Comparison of ENCODE assay signal across 28 cellular contexts in the genomic region with DNA sequence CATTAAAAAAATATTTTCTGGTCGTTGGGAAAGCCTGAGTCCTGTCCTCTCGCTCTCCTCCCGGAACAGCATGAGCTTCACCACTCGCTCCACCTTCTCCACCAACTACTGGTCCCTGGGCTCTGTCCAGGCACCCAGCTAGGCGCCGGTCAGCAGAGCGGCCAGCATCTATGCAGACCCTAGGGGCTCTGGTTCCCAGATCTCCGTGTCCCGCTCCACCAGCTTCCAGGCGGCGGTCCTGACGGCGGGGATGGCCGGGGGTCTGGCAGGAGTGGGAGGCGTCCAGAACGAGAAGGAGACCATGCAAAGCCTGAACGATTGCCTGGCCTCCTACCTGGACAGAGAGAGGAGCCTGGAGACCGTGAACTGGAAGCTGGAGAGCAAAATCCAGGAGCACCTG.
"Had no signal": no experiment of that assay in that cellular context is flagged by ENCODE, and none has a peak within 500 bp of the region (broad histone marks: within the 10 kb centered on the region; RNA-seq: fewer than 3 reads in every experiment).

No MANE protein-coding gene starts in this region.

- H3K4me3 ChIP-seq: stomach, suprapubic skin, testis, thoracic aorta, thyroid gland, tibial artery, tibial nerve, upper lobe of left lung, upper lobe of right lung, uterus, vagina had no signal

- H3K4me1 ChIP-seq: stomach, suprapubic skin, testis, thyroid gland, tibial artery, tibial nerve, upper lobe of left lung, upper lobe of right lung, uterus, vagina had no signal

- H3K27me3 Mint-ChIP-seq: stimulated activated memory B cell treated with anti-CD40 and anti-IgM and Interleukin-4, amounts not matched to agents 10 μg/mL and 1 μg/mL and 100 μg/mL, for 72 hours; stimulated activated naive B cell treated with anti-CD40 and anti-IgM and Interleukin-4, amounts not matched to agents 10 μg/mL and 1 μg/mL and 100 μg/mL, for 72 hours; stimulated activated naive CD8-positive, alpha-beta T cell treated with anti-CD3 and anti-CD28 coated beads, Interleukin-15, amount 100 ng/mL, for 72 hours; stimulated activated naive CD8-positive, alpha-beta T cell treated with anti-CD3 and anti-CD28 coated beads, Interleukin-15, Interleukin-2, amounts not matched to agents 100 ng/mL and 50 ng/mL, for 24 hours; type B pancreatic cell had no signal

- H3K36me3 ChIP-seq: stomach, suprapubic skin, thoracic aorta, thyroid gland, tibial artery, tibial nerve, upper lobe of left lung, upper lobe of right lung, uterus, vagina had no signal

- H3K4me1 Mint-ChIP-seq: stimulated activated effector memory CD8-positive, alpha-beta T cell treated with anti-CD3 and anti-CD28 coated beads, Interleukin-12 subunit alpha, Interleukin-12 subunit beta, amount 100 ng/mL, for 72 hours; stimulated activated memory B cell treated with anti-CD40 and anti-IgM and Interleukin-4, amounts not matched to agents 10 μg/mL and 1 μg/mL and 100 μg/mL, for 72 hours; stimulated activated naive B cell treated with anti-CD40 and anti-IgM and Interleukin-4, amounts not matched to agents 10 μg/mL and 1 μg/mL and 100 μg/mL, for 72 hours; stimulated activated naive CD8-positive, alpha-beta T cell treated with anti-CD3 and anti-CD28 coated beads, Interleukin-15, amount 100 ng/mL, for 72 hours had no signal

- FAIRE-seq: urothelium cell line had no signal

- H3K27ac ChIP-seq: stomach, suprapubic skin, testis, thoracic aorta, thyroid gland, tibial artery, tibial nerve, upper lobe of left lung, upper lobe of right lung, uterus, vagina had no signal

- H3K9me3 Mint-ChIP-seq: stimulated activated memory B cell treated with anti-CD40 and anti-IgM and Interleukin-4, amounts not matched to agents 10 μg/mL and 1 μg/mL and 100 μg/mL, for 72 hours; stimulated activated naive B cell treated with anti-CD40 and anti-IgM and Interleukin-4, amounts not matched to agents 10 μg/mL and 1 μg/mL and 100 μg/mL, for 72 hours; stimulated activated naive CD8-positive, alpha-beta T cell treated with anti-CD3 and anti-CD28 coated beads, Interleukin-15, Interleukin-2, amounts not matched to agents 100 ng/mL and 50 ng/mL, for 24 hours; type B pancreatic cell had no signal

- H3K27me3 ChIP-seq: stomach, suprapubic skin, testis, thyroid gland, tibial artery, tibial nerve, upper lobe of left lung, upper lobe of right lung, uterus, vagina had no signal

- H3K4me3 Mint-ChIP-seq: stimulated activated effector memory CD8-positive, alpha-beta T cell treated with anti-CD3 and anti-CD28 coated beads, Interleukin-12 subunit alpha, Interleukin-12 subunit beta, amount 100 ng/mL, for 72 hours; stimulated activated memory B cell treated with anti-CD40 and anti-IgM and Interleukin-4, amounts not matched to agents 10 μg/mL and 1 μg/mL and 100 μg/mL, for 72 hours; stimulated activated naive B cell treated with anti-CD40 and anti-IgM and Interleukin-4, amounts not matched to agents 10 μg/mL and 1 μg/mL and 100 μg/mL, for 72 hours; stimulated activated naive CD8-positive, alpha-beta T cell treated with anti-CD3 and anti-CD28 coated beads, Interleukin-15, amount 100 ng/mL, for 72 hours; stimulated activated naive CD8-positive, alpha-beta T cell treated with anti-CD3 and anti-CD28 coated beads, Interleukin-15, Interleukin-2, amounts not matched to agents 100 ng/mL and 50 ng/mL, for 24 hours; type B pancreatic cell had no signal

- H3K9me3 ChIP-seq: suprapubic skin, testis, thoracic aorta, thyroid gland, upper lobe of left lung, upper lobe of right lung, uterus, vagina had no signal

- H3K27ac Mint-ChIP-seq: stimulated activated effector memory CD8-positive, alpha-beta T cell treated with anti-CD3 and anti-CD28 coated beads, Interleukin-12 subunit alpha, Interleukin-12 subunit beta, amount 100 ng/mL, for 72 hours; stimulated activated memory B cell treated with anti-CD40 and anti-IgM and Interleukin-4, amounts not matched to agents 10 μg/mL and 1 μg/mL and 100 μg/mL, for 72 hours; stimulated activated naive B cell treated with anti-CD40 and anti-IgM and Interleukin-4, amounts not matched to agents 10 μg/mL and 1 μg/mL and 100 μg/mL, for 72 hours; stimulated activated naive CD8-positive, alpha-beta T cell treated with anti-CD3 and anti-CD28 coated beads, Interleukin-15, amount 100 ng/mL, for 72 hours; stimulated activated naive CD8-positive, alpha-beta T cell treated with anti-CD3 and anti-CD28 coated beads, Interleukin-15, Interleukin-2, amounts not matched to agents 100 ng/mL and 50 ng/mL, for 24 hours; type B pancreatic cell had no signal

- DNase-seq: stimulated activated CD4-positive, alpha-beta T cell treated with anti-CD3 and anti-CD28 coated beads, Interleukin-2, amount 100 ng/mL, for 48 hours; stimulated activated CD4-positive, alpha-beta T cell treated with anti-CD3 and anti-CD28 coated beads, Interleukin-4, amount 100 ng/mL, for 1 hour; stimulated activated CD4-positive, alpha-beta T cell treated with anti-CD3 and anti-CD28 coated beads, Interleukin-4, amount 100 ng/mL, for 24 hours; stimulated activated CD4-positive, alpha-beta T cell treated with anti-CD3 and anti-CD28 coated beads, Interleukin-4, amount 100 ng/mL, for 4 hours; stimulated activated CD8-positive, alpha-beta memory T cell treated with anti-CD3 and anti-CD28 coated beads, Interleukin-4, amount 100 ng/mL, for 48 hours; stimulated activated naive B cell treated with anti-CD40 and anti-IgM and Interleukin-4, amounts not matched to agents 10 μg/mL and 1 μg/mL and 100 μg/mL, for 72 hours; stimulated activated naive CD4-positive, alpha-beta T cell; stimulated activated naive CD4-positive, alpha-beta T cell treated with Interleukin-2 at 50 U/mL for 16 hours; stimulated activated naive CD8-positive, alpha-beta T cell treated with anti-CD3 and anti-CD28 coated beads, Interleukin-15, amount 100 ng/mL, for 72 hours; stimulated activated naive CD8-positive, alpha-beta T cell treated with anti-CD3 and anti-CD28 coated beads, Interleukin-15, Interleukin-2, amounts not matched to agents 100 U/mL and 50 U/mL, for 24 hours; stomach; substantia nigra; testis; thyroid gland; tibial artery; trophoblast cell; upper lobe of right lung; uterus had no signal

- H3K36me3 Mint-ChIP-seq: stimulated activated effector memory CD8-positive, alpha-beta T cell treated with anti-CD3 and anti-CD28 coated beads, Interleukin-12 subunit alpha, Interleukin-12 subunit beta, amount 100 ng/mL, for 72 hours; stimulated activated memory B cell treated with anti-CD40 and anti-IgM and Interleukin-4, amounts not matched to agents 10 μg/mL and 1 μg/mL and 100 μg/mL, for 72 hours; stimulated activated naive B cell treated with anti-CD40 and anti-IgM and Interleukin-4, amounts not matched to agents 10 μg/mL and 1 μg/mL and 100 μg/mL, for 72 hours; type B pancreatic cell had no signal
